ENCODE assay signal across 8 cellular contexts in the genomic region with DNA sequence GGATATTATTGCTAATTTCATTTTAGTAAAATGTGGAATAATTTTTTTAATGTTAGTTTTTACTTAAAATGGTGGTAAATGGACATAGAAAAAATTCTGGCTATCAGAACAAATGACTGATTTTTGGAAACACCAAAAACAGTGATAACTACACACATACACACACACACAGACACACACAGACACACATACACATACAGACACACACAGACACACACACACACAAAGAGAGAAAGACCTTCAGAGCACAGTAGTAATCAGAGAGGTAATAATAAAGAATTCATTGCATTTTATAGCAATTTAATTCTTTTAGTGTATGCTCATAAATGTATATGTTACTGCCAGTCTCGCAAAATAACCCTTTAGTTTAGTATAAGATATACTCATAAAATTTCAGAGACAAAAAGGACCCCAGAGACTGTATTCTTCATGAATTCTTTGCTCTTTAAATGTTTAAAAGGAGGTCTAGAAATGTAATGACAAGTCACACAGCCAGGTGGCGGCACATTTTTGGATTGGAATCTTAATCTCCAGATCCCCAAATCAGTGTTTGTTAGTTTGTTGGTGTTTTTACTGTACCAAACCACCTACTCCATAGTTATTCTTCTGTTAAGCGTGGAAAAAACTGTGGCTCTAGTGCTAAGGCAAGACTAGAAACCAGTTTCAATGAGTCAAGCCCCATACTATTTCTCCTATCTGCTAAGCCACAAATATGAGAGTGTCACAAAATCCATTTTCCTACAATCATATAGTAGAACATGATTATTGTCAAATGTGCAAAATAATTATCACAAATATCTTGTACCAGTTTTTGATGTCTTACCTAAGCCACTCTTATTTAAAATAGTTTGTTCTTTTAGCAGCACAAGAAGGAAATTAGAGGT.
A peak's percentile ranks its signal among the peaks of the same experiment; 100 is the strongest.
DNase-seq lines count a peak whose midpoint lies in the region; ATAC-seq and TF ChIP-seq lines count a peak whose summit lies in the region.

No MANE protein-coding gene starts in this region.

- no peak overlapping the region for H3K4me3 Mint-ChIP-seq in activated T-helper 2 cell treated with anti-CD3 and anti-CD28 coated beads, Interferon-gamma antibody, Interleukin-2, Interleukin-4, amounts not matched to agents 10 μg/mL and 5 μg/mL and 100 μg/mL, durations not matched to agents 14 hours and 24 hours and 36 hours (ENCODE audit: low read depth)

- H3K27me3 Mint-ChIP-seq in activated T-helper 2 cell treated with anti-CD3 and anti-CD28 coated beads, Interferon-gamma antibody, Interleukin-2, Interleukin-4, amounts not matched to agents 10 μg/mL and 5 μg/mL and 100 μg/mL, durations not matched to agents 14 hours and 24 hours and 36 hours (ENCODE audit: low read depth) = no peaks in the 10 kb centered on the region

- no peaks in the 10 kb centered on the region for H3K36me3 Mint-ChIP-seq in activated T-helper 2 cell treated with anti-CD3 and anti-CD28 coated beads, Interferon-gamma antibody, Interleukin-2, Interleukin-4, amounts not matched to agents 10 μg/mL and 5 μg/mL and 100 μg/mL, durations not matched to agents 14 hours and 24 hours and 36 hours (ENCODE audit: low read depth)

- H3K4me3 ChIP-seq in HEK293 (ENCODE audit: low read depth, low read length) (no peak overlapping the region), tibial artery (no peak overlapping the region)

- H3K4me1 Mint-ChIP-seq in activated T-helper 2 cell treated with anti-CD3 and anti-CD28 coated beads, Interferon-gamma antibody, Interleukin-2, Interleukin-4, amounts not matched to agents 10 μg/mL and 5 μg/mL and 100 μg/mL, durations not matched to agents 14 hours and 24 hours and 36 hours (ENCODE audit: low read depth) = no peaks in the 10 kb centered on the region

- peaks cover 31% of the 10 kb centered on the region for H3K27me3 ChIP-seq in foreskin keratinocyte
- no peaks in the 10 kb centered on the region for H3K27me3 ChIP-seq in tibial artery

- no peak overlapping the region for H3K27ac ChIP-seq in HEK293 (ENCODE audit: extremely low read depth, low read depth, low read length)
- H3K27ac ChIP-seq in foreskin keratinocyte = no peak overlapping the region
- no peak overlapping the region for H3K27ac ChIP-seq in tibial artery

- H3K9me3 Mint-ChIP-seq in activated T-helper 2 cell treated with anti-CD3 and anti-CD28 coated beads, Interferon-gamma antibody, Interleukin-2, Interleukin-4, amounts not matched to agents 10 μg/mL and 5 μg/mL and 100 μg/mL, durations not matched to agents 14 hours and 24 hours and 36 hours = no peaks in the 10 kb centered on the region

- no peak overlapping the region for H3K27ac Mint-ChIP-seq in activated T-helper 2 cell treated with anti-CD3 and anti-CD28 coated beads, Interferon-gamma antibody, Interleukin-2, Interleukin-4, amounts not matched to agents 10 μg/mL and 5 μg/mL and 100 μg/mL, durations not matched to agents 14 hours and 24 hours and 36 hours

- POLR2A ChIA-PET in HEK293 (lab: Yijun Ruan, JAX) = no interaction called here

- ATAC-seq in foreskin keratinocyte (peak; percentile 47), HG02938 (IDR thresholded peaks at IDR 0.05; ENCODE audit: unreplicated experiment) (no peak)

- H3K9me3 ChIP-seq in HEK293 (ENCODE audit: control insufficient read depth, insufficient read depth, low read depth, low read length) (no peaks in the 10 kb centered on the region), tibial artery (no peaks in the 10 kb centered on the region)

- H3K36me3 ChIP-seq in HEK293 (ENCODE audit: control insufficient read depth in 2 of 2, insufficient read depth in 1 of 2, low read length in 2 of 2) (no peaks in the 10 kb centered on the region), tibial artery (no peaks in the 10 kb centered on the region)

- DNase-seq in EH (ENCODE audit: low read depth) (peak; percentile 29), RPMI7951 (ENCODE audit: low read depth) (peak; percentile 39), foreskin keratinocyte (peak in 1 of 2 donors; percentile 12), tibial artery (peak in 1 of 2 donors; percentile 28), epidermal melanocyte (ENCODE audit: insufficient read length, low spot score) (no peak)
- DNase-seq in activated T-helper 2 cell treated with anti-CD3 and anti-CD28 coated beads, Interferon-gamma antibody, Interleukin-2, Interleukin-4, amounts not matched to agents 10 μg/mL and 5 μg/mL and 100 μg/mL, durations not matched to agents 14 hours and 24 hours and 36 hours (ENCODE audit: low spot score) = no peak

- CTCF ChIA-PET in HEK293 (lab: Yijun Ruan, JAX) = interaction anchor here (0.7 to 2.2 kb wide), 6 partner anchors 12 to 774 kb away, joined by 3 to 6 read pairs (median 3); no protein-coding TSS in a partner anchor

- intact Hi-C loops in tibial artery (cut with DNase I; ENCODE audit: low total_unique reads) = loop anchor here (10.0 kb wide), 1 partner anchor 550 kb away; the partner anchor contains the start of gene HAPLN1
- intact Hi-C loops in activated T-helper 2 cell treated with anti-CD3 and anti-CD28 coated beads, Interferon-gamma antibody, Interleukin-2, Interleukin-4, amounts not matched to agents 10 μg/mL and 5 μg/mL and 100 μg/mL, durations not matched to agents 14 hours and 24 hours and 36 hours (cut with micrococcal nuclease) = no loop called here

- H3K4me1 ChIP-seq in HEK293 (ENCODE audit: control insufficient read depth, insufficient read depth, low read length) (peaks cover 3% of the 10 kb centered on the region; the same call in 1 of the 2 replicates), foreskin keratinocyte (no peaks in the 10 kb centered on the region), tibial artery (peaks cover 0 to 40% (median 0%) of the 10 kb centered on the region in 4 donors)

- TF ChIP-seq CTCF in HEK293 (tag by site-specific recombination; IDR thresholded peaks at IDR 0.05) = no peak
- peak; percentile 69 for TF ChIP-seq CTCF in foreskin keratinocyte (conservative IDR thresholded peaks at IDR 0.05)
- peak; percentile 39 to 55 for TF ChIP-seq CTCF in tibial artery (IDR thresholded peaks at IDR 0.05)

TF ChIP-seq in HEK293, 187 proteins besides CTCF, POLR2A, EP300 and RAD21 (continues in another document):
- TF ChIP-seq ZBTB20 (tag by site-specific recombination; IDR thresholded peaks at IDR 0.05) (peak; percentile 50; the same call in 1 of the 2 replicates), FEZF1 (tag by site-specific recombination; IDR thresholded peaks at IDR 0.05) (no peak), ZNF221 (tag by site-specific recombination; IDR thresholded peaks at IDR 0.05; ENCODE audit: borderline replicate concordance) (no peak), ZNF354C (tag by site-specific recombination; IDR thresholded peaks at IDR 0.05; ENCODE audit: borderline replicate concordance, low read depth) (no peak), IKZF3 (tag by site-specific recombination; IDR thresholded peaks at IDR 0.05) (no peak), ZNF600 (tag by site-specific recombination; IDR thresholded peaks at IDR 0.05) (no peak), PRDM1 (tag by site-specific recombination; IDR thresholded peaks at IDR 0.05) (no peak), PRDM6 (tag by site-specific recombination; IDR thresholded peaks at IDR 0.05) (peak; percentile 36; the same call in 1 of the 2 replicates), ZNF239 (tag by site-specific recombination; IDR thresholded peaks at IDR 0.05) (no peak), ZNF223 (tag by site-specific recombination; IDR thresholded peaks at IDR 0.05) (no peak), MZF1 (tag by site-specific recombination; IDR thresholded peaks at IDR 0.05; ENCODE audit: borderline replicate concordance) (peak; percentile 97), ZNF654 (tag by site-specific recombination; IDR thresholded peaks at IDR 0.05; ENCODE audit: low read depth) (peak; percentile 32)
- TF ChIP-seq, protein P1, sequence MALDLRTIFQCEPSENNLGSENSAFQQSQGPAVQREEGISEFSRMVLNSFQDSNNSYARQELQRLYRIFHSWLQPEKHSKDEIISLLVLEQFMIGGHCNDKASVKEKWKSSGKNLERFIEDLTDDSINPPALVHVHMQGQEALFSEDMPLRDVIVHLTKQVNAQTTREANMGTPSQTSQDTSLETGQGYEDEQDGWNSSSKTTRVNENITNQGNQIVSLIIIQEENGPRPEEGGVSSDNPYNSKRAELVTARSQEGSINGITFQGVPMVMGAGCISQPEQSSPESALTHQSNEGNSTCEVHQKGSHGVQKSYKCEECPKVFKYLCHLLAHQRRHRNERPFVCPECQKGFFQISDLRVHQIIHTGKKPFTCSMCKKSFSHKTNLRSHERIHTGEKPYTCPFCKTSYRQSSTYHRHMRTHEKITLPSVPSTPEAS (tag by site-specific recombination; IDR thresholded peaks at IDR 0.05) = peak; percentile 91
- TF ChIP-seq, protein P2, sequence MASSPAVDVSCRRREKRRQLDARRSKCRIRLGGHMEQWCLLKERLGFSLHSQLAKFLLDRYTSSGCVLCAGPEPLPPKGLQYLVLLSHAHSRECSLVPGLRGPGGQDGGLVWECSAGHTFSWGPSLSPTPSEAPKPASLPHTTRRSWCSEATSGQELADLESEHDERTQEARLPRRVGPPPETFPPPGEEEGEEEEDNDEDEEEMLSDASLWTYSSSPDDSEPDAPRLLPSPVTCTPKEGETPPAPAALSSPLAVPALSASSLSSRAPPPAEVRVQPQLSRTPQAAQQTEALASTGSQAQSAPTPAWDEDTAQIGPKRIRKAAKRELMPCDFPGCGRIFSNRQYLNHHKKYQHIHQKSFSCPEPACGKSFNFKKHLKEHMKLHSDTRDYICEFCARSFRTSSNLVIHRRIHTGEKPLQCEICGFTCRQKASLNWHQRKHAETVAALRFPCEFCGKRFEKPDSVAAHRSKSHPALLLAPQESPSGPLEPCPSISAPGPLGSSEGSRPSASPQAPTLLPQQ (tag by site-specific recombination; IDR thresholded peaks at IDR 0.05) = no peak

Comparison
In these comparisons a context has a peak if more than half of its experiments do, and no peak if none do; other contexts are left out.
1. DNase-seq: peak in EH (single experiment) and RPMI7951 (single experiment); none in epidermal melanocyte (single experiment) and activated T-helper 2 cell treated with anti-CD3 and anti-CD28 coated beads, Interferon-gamma antibody, Interleukin-2, Interleukin-4, amounts not matched to agents 10 μg/mL and 5 μg/mL and 100 μg/mL, durations not matched to agents 14 hours and 24 hours and 36 hours (single experiment).